In genomic region chr1:143735764-143736461, GRCh38 we compare ENCODE assay signal across 11 cellular contexts.
DNase-seq lines count a peak whose midpoint lies in the region; TF ChIP-seq lines count a peak whose summit lies in the region.
"Had no signal": no experiment of that assay in that cellular context is flagged by ENCODE, and none has a peak within 500 bp of the region (broad histone marks: within the 10 kb centered on the region; RNA-seq: fewer than 3 reads in every experiment).

No MANE protein-coding gene starts in this region.

- no peaks in the 10 kb centered on the region for H3K27me3 ChIP-seq in ectodermal cell (ENCODE audit: control insufficient read depth, insufficient read depth, low read length, poor library complexity, severe bottlenecking)

- no peaks in the 10 kb centered on the region for H3K4me1 Mint-ChIP-seq in neural crest cell
- H3K4me1 Mint-ChIP-seq: nephron had no signal

- peak; percentile 9 for DNase-seq in EL
- DNase-seq in MV-4-11 (lab: John Stamatoyannopoulos, UW), result peak; percentile 57
- no peak for DNase-seq in neural crest cell (ENCODE audit: low read depth, low spot score)
- no peak for DNase-seq in NCI-H446 (lab: John Stamatoyannopoulos, UW)
- DNase-seq in GM13976 (ENCODE audit: low spot score), result no peak
- DNase-seq in AML-193 (lab: John Stamatoyannopoulos, UW), result no peak
- no peak for DNase-seq in activated CD4-positive, CD25-positive, alpha-beta regulatory T cell (lab: John Stamatoyannopoulos, UW)
- DNase-seq: NCI-H1417 had no signal

- peaks cover 8% of the 10 kb centered on the region for H3K9me3 Mint-ChIP-seq in neural crest cell

- H3K36me3 ChIP-seq in ectodermal cell (ENCODE audit: control insufficient read depth, insufficient read depth, low read length), result no peaks in the 10 kb centered on the region

- no peaks in the 10 kb centered on the region for H3K36me3 Mint-ChIP-seq in neural crest cell (ENCODE audit: low read depth)

- H3K4me3 Mint-ChIP-seq in neural crest cell, result peak overlapping the region; percentile 49
- H3K4me3 Mint-ChIP-seq: nephron had no signal

- WGBS in ectodermal cell, 2 experiments, result 4 to 5% methylated on average over 36 of the region's 36 CpGs

- H3K27ac Mint-ChIP-seq in neural crest cell (ENCODE audit: unreplicated experiment), result no peak overlapping the region
- H3K27ac Mint-ChIP-seq: nephron had no signal

- peak overlapping the region; percentile 27 for H3K27ac ChIP-seq in ectodermal cell (ENCODE audit: insufficient read depth, low read depth, low read length, poor library complexity, severe bottlenecking)
- H3K27ac ChIP-seq: VCaP had no signal

- peak overlapping the region; percentile 63 for H3K4me3 ChIP-seq in ectodermal cell (ENCODE audit: insufficient read depth, low read depth, low read length)

- no peaks in the 10 kb centered on the region for H3K9me3 ChIP-seq in ectodermal cell (ENCODE audit: control insufficient read depth, low read length)

- no peaks in the 10 kb centered on the region for H3K4me1 ChIP-seq in ectodermal cell (ENCODE audit: control insufficient read depth, insufficient read depth, low read length)

- H3K27me3 Mint-ChIP-seq in neural crest cell (ENCODE audit: low read depth), result peaks cover 6% of the 10 kb centered on the region

- in situ Hi-C loops in GM13976 (cut with MboI; ENCODE audit: low sequenced_read_pairs, unreplicated experiment), result no loop called here

- TF ChIP-seq CTCF in neural crest cell (conservative IDR thresholded peaks at IDR 0.05) (no peak), GM13976 (IDR thresholded peaks at IDR 0.05; ENCODE audit: borderline replicate concordance, control extremely low read depth, extremely low read depth, insufficient read depth, missing control alignments) (no peak)

Comparison
In these comparisons a context has a peak if more than half of its experiments do, and no peak if none do; other contexts are left out.
1. DNase-seq: peak in EL (single experiment) and MV-4-11 (single experiment); none in neural crest cell (single experiment), NCI-H446 (0 of 2), GM13976 (single experiment), AML-193 (0 of 2) and activated CD4-positive, CD25-positive, alpha-beta regulatory T cell (0 of 4).